ENCODE assay signal across 8 cellular contexts in genomic region chr4:88697588-88698329, GRCh38. TPM values are rescaled to one million over a fixed set of nuclear protein-coding genes. Genes with fewer than 3 reads are reported as not detected.
DNase-seq lines count a peak whose midpoint lies in the region; ATAC-seq lines count a peak whose summit lies in the region.

NAP1L5 (minus strand) TSS chr4:88697829; CDS start chr4:88697754, 75 bp downstream.

- no peak within 1 kb of the TSS for H4K8ac ChIP-seq in mesendoderm (ENCODE audit: low read depth, low read length)

- H3K27me3 ChIP-seq in effector memory CD4-positive, alpha-beta T cell (replicated peaks; ENCODE audit: control insufficient read depth, insufficient read depth, low read length, poor library complexity, severe bottlenecking), result no peaks in the 10 kb centered on the region
- H3K27me3 ChIP-seq in mesendoderm (ENCODE audit: insufficient read depth, low read length, poor library complexity), result no peaks in the 10 kb centered on the region

- H2BK5ac ChIP-seq in mesendoderm (ENCODE audit: low read length), result no peak within 1 kb of the TSS

- peak; percentile 72 for ATAC-seq in GM18499 (IDR thresholded peaks at IDR 0.05; ENCODE audit: insufficient read depth, unreplicated experiment)
- peak; percentile 98 for ATAC-seq in HG02852 (IDR thresholded peaks at IDR 0.05; ENCODE audit: unreplicated experiment)

- H3K18ac ChIP-seq in mesendoderm (ENCODE audit: low read length), result no peak within 1 kb of the TSS

- H2BK15ac ChIP-seq in mesendoderm (replicated peaks; ENCODE audit: low read depth), result no peak within 1 kb of the TSS

- H2AK5ac ChIP-seq in mesendoderm (ENCODE audit: low read length), result no peak within 1 kb of the TSS

- no peaks in the 10 kb centered on the region for H3K79me1 ChIP-seq in mesendoderm (ENCODE audit: low read length)

- WGBS in mesendoderm (ENCODE audit: extremely low coverage, insufficient coverage, low lambda C conversion rate), result no CpG with 5 or more reads among the region's 40 CpGs

- no peak within 1 kb of the TSS for H3K4ac ChIP-seq in mesendoderm (ENCODE audit: low read depth, low read length)

- H4K5ac ChIP-seq in mesendoderm (ENCODE audit: low read length), result no peak within 1 kb of the TSS

- H3K9ac ChIP-seq in mesendoderm (ENCODE audit: low read length), result peak within 1 kb of the TSS; percentile 9

- H3K4me1 ChIP-seq in effector memory CD4-positive, alpha-beta T cell (ENCODE audit: control insufficient read depth, insufficient read depth, low read length, poor library complexity, severe bottlenecking), result no peaks in the 10 kb centered on the region
- no peaks in the 10 kb centered on the region for H3K4me1 ChIP-seq in mesendoderm (ENCODE audit: control insufficient read depth, low read depth, low read length)

- peaks cover 2% of the 10 kb centered on the region for H3K36me3 ChIP-seq in effector memory CD4-positive, alpha-beta T cell (ENCODE audit: control insufficient read depth, insufficient read depth, low read length)
- H3K36me3 ChIP-seq in mesendoderm (ENCODE audit: control insufficient read depth, insufficient read depth, low read length), result no peaks in the 10 kb centered on the region

- DNase-seq in NCI-H2081 treated with DMSO at 0.1 percent for 48 hours (lab: John Stamatoyannopoulos, UW), result peak; percentile 45
- DNase-seq in activated CD8-positive, alpha-beta memory T cell treated with anti-CD3 and anti-CD28 coated beads for 24 hours, result peak; percentile 83
- DNase-seq in effector memory CD4-positive, alpha-beta T cell, result peak; percentile 65 to 69 (median 69)
- DNase-seq in mesendoderm, result peak; percentile 63
- peak; percentile 10 to 47 for DNase-seq in stimulated activated CD8-positive, alpha-beta memory T cell treated with anti-CD3 and anti-CD28 coated beads, Interleukin-15, amount 100 ng/mL, for 4 hours (ENCODE audit: low read depth in 2 of 2)
- DNase-seq in SW 1271 (lab: John Stamatoyannopoulos, UW), result no peak

- peak within 1 kb of the TSS; percentile 68 for H3K27ac ChIP-seq in effector memory CD4-positive, alpha-beta T cell (ENCODE audit: insufficient read depth, low read length, poor library complexity, severe bottlenecking)
- H3K27ac ChIP-seq in mesendoderm (ENCODE audit: low read depth, low read length), result no peak within 1 kb of the TSS

- peak within 1 kb of the TSS; percentile 61 for H3K4me3 ChIP-seq in effector memory CD4-positive, alpha-beta T cell (ENCODE audit: insufficient read depth, low read depth, low read length, poor library complexity, severe bottlenecking)
- H3K4me3 ChIP-seq in mesendoderm (ENCODE audit: low read length), result peak within 1 kb of the TSS; percentile 53

- peak within 1 kb of the TSS; percentile 9 for H3K56ac ChIP-seq in mesendoderm (ENCODE audit: low read length)

- H2BK120ac ChIP-seq in mesendoderm (ENCODE audit: low read depth, low read length), result no peak within 1 kb of the TSS

- H3K23ac ChIP-seq in mesendoderm (ENCODE audit: low read length), result no peak within 1 kb of the TSS

- H3K4me2 ChIP-seq in mesendoderm (ENCODE audit: low read length), result peak within 1 kb of the TSS; percentile 56

- H3K79me2 ChIP-seq in mesendoderm (ENCODE audit: control insufficient read depth, insufficient read depth, low read length), result no peaks in the 10 kb centered on the region

- no peaks in the 10 kb centered on the region for H3K9me3 ChIP-seq in effector memory CD4-positive, alpha-beta T cell (ENCODE audit: control insufficient read depth, low read length)

RNA-seq across cellular contexts. Expression of gene NAP1L5, which starts in this region (rescaled TPM):
- 4.0 TPM for polyA plus RNA-seq in mesendoderm (2013, experiment 1 of 2)
- 4.2 TPM for polyA plus RNA-seq in mesendoderm (2013, experiment 2 of 2)

Comparison
In these comparisons a context has a peak if more than half of its experiments do, and no peak if none do; other contexts are left out.
1. DNase-seq: peak in NCI-H2081 treated with DMSO at 0.1 percent for 48 hours (single experiment), activated CD8-positive, alpha-beta memory T cell treated with anti-CD3 and anti-CD28 coated beads for 24 hours (single experiment), effector memory CD4-positive, alpha-beta T cell (3 of 3), mesendoderm (single experiment) and stimulated activated CD8-positive, alpha-beta memory T cell treated with anti-CD3 and anti-CD28 coated beads, Interleukin-15, amount 100 ng/mL, for 4 hours (2 of 2); none in SW 1271 (0 of 2).